In genomic region chr2:113390133-113390849, GRCh38 we compare ENCODE assay signal across 8 cellular contexts. TPM values are rescaled to one million over a fixed set of nuclear protein-coding genes. Genes with fewer than 3 reads are reported as not detected.
DNase-seq lines count a peak whose midpoint lies in the region; ATAC-seq and TF ChIP-seq lines count a peak whose summit lies in the region.

No MANE protein-coding gene starts in this region.

- TF ChIP-seq CTCF in chondrocyte (IDR thresholded peaks at IDR 0.05) (peak; percentile 100), lower lobe of right lung (IDR thresholded peaks at IDR 0.05) (peak; percentile 76)

- no peaks in the 10 kb centered on the region for H3K9me3 Mint-ChIP-seq in activated CD8-positive, alpha-beta memory T cell treated with anti-CD3 and anti-CD28 coated beads, Interleukin-2, amount 10 ng/mL, durations not matched to agents 7 days and 5 days (ENCODE audit: low read depth)
- no peaks in the 10 kb centered on the region for H3K9me3 Mint-ChIP-seq in T-helper 1 cell treated with Interleukin-12 subunit alpha and Interleukin-12 subunit beta and Interleukin-4 antibody, amounts not matched to agents 30 μg/mL and 1 μg/mL, for 36 hours
- H3K9me3 Mint-ChIP-seq in chondrocyte (ENCODE audit: low read depth), result no peaks in the 10 kb centered on the region

- H3K36me3 ChIP-seq in lower lobe of right lung, result no peaks in the 10 kb centered on the region

- peak overlapping the region; percentile 35 for H3K4me3 ChIP-seq in lower lobe of right lung

- peak overlapping the region; percentile 74 for H3K27ac Mint-ChIP-seq in activated CD8-positive, alpha-beta memory T cell treated with anti-CD3 and anti-CD28 coated beads, Interleukin-2, amount 10 ng/mL, durations not matched to agents 7 days and 5 days
- H3K27ac Mint-ChIP-seq in T-helper 1 cell treated with Interleukin-12 subunit alpha and Interleukin-12 subunit beta and Interleukin-4 antibody, amounts not matched to agents 30 μg/mL and 1 μg/mL, for 36 hours, result peak overlapping the region; percentile 74
- peak overlapping the region; percentile 45 for H3K27ac Mint-ChIP-seq in chondrocyte (ENCODE audit: unreplicated experiment)

- peak; percentile 74 for DNase-seq in activated CD8-positive, alpha-beta memory T cell treated with anti-CD3 and anti-CD28 coated beads, Interleukin-2, amount 10 ng/mL, durations not matched to agents 7 days and 5 days
- DNase-seq in activated CD8-positive, alpha-beta memory T cell treated with anti-CD3 and anti-CD28 coated beads, Interleukin-2, amount 50 U/mL, for 48 hours, result no peak
- DNase-seq in chondrocyte (ENCODE audit: low spot score) (no peak), lower lobe of right lung (no peak), HPDE6-E6E7 (ENCODE audit: extremely low spot score) (no peak)
- peak; percentile 43 for DNase-seq in stimulated activated CD8-positive, alpha-beta memory T cell treated with anti-CD3 and anti-CD28 coated beads, Interleukin-12 subunit alpha, Interleukin-12 subunit beta, amount 100 ng/mL, for 1 hour (ENCODE audit: low read depth)

- H3K27me3 ChIP-seq in lower lobe of right lung (ENCODE audit: low read depth), result no peaks in the 10 kb centered on the region

- H3K4me3 Mint-ChIP-seq in activated CD8-positive, alpha-beta memory T cell treated with anti-CD3 and anti-CD28 coated beads, Interleukin-2, amount 10 ng/mL, durations not matched to agents 7 days and 5 days, result peak overlapping the region; percentile 62
- peak overlapping the region; percentile 63 for H3K4me3 Mint-ChIP-seq in T-helper 1 cell treated with Interleukin-12 subunit alpha and Interleukin-12 subunit beta and Interleukin-4 antibody, amounts not matched to agents 30 μg/mL and 1 μg/mL, for 36 hours
- peak overlapping the region; percentile 33 for H3K4me3 Mint-ChIP-seq in chondrocyte (ENCODE audit: unreplicated experiment)

- peaks cover 26% of the 10 kb centered on the region for H3K27me3 Mint-ChIP-seq in activated CD8-positive, alpha-beta memory T cell treated with anti-CD3 and anti-CD28 coated beads, Interleukin-2, amount 10 ng/mL, durations not matched to agents 7 days and 5 days
- peaks cover 31% of the 10 kb centered on the region for H3K27me3 Mint-ChIP-seq in T-helper 1 cell treated with Interleukin-12 subunit alpha and Interleukin-12 subunit beta and Interleukin-4 antibody, amounts not matched to agents 30 μg/mL and 1 μg/mL, for 36 hours (ENCODE audit: low read depth)
- H3K27me3 Mint-ChIP-seq in chondrocyte (ENCODE audit: low read depth), result peaks cover 12% of the 10 kb centered on the region

- H3K36me3 Mint-ChIP-seq in activated CD8-positive, alpha-beta memory T cell treated with anti-CD3 and anti-CD28 coated beads, Interleukin-2, amount 10 ng/mL, durations not matched to agents 7 days and 5 days, result no peaks in the 10 kb centered on the region
- peaks cover 1% of the 10 kb centered on the region for H3K36me3 Mint-ChIP-seq in T-helper 1 cell treated with Interleukin-12 subunit alpha and Interleukin-12 subunit beta and Interleukin-4 antibody, amounts not matched to agents 30 μg/mL and 1 μg/mL, for 36 hours (ENCODE audit: low read depth)
- no peaks in the 10 kb centered on the region for H3K36me3 Mint-ChIP-seq in chondrocyte (ENCODE audit: low read depth)

- H3K4me1 ChIP-seq in lower lobe of right lung, result peaks cover 4% of the 10 kb centered on the region

- H3K4me1 Mint-ChIP-seq in activated CD8-positive, alpha-beta memory T cell treated with anti-CD3 and anti-CD28 coated beads, Interleukin-2, amount 10 ng/mL, durations not matched to agents 7 days and 5 days, result peaks cover 13% of the 10 kb centered on the region
- H3K4me1 Mint-ChIP-seq in T-helper 1 cell treated with Interleukin-12 subunit alpha and Interleukin-12 subunit beta and Interleukin-4 antibody, amounts not matched to agents 30 μg/mL and 1 μg/mL, for 36 hours (ENCODE audit: low read depth), result peaks cover 10% of the 10 kb centered on the region
- peaks cover 4% of the 10 kb centered on the region for H3K4me1 Mint-ChIP-seq in chondrocyte (ENCODE audit: low read depth)

- ATAC-seq in activated CD8-positive, alpha-beta memory T cell treated with anti-CD3 and anti-CD28 coated beads, Interleukin-2, amount 10 ng/mL, durations not matched to agents 7 days and 5 days, result peak; percentile 92
- ATAC-seq in HG03064 (IDR thresholded peaks at IDR 0.05; ENCODE audit: low read depth, unreplicated experiment) (peak; percentile 81), lower lobe of right lung (peak; percentile 91 to 96)

- intact Hi-C loops in lower lobe of right lung (cut with DNase I), result no loop called here

- CTCF ChIA-PET in activated CD8-positive, alpha-beta memory T cell treated with anti-CD3 and anti-CD28 coated beads, Interleukin-2, amount 10 ng/mL, durations not matched to agents 7 days and 5 days (lab: Charles Lee), result interaction anchor here (0.7 to 3.7 kb wide), 42 partner anchors 9 to 315 kb away, joined by 3 to 52 read pairs (median 5); partner anchors contain the start of gene PAX8

- peak overlapping the region; percentile 44 for H3K27ac ChIP-seq in lower lobe of right lung

- H3K9me3 ChIP-seq in lower lobe of right lung, result no peaks in the 10 kb centered on the region

RNA-seq across cellular contexts. Expression of gene ZNG1B, which starts 47.2 kb away (rescaled TPM):
- total RNA-seq in activated CD8-positive, alpha-beta memory T cell treated with anti-CD3 and anti-CD28 coated beads, Interleukin-2, amount 10 ng/mL, durations not matched to agents 7 days and 5 days, result 10 to 100 TPM; 45.9 to 53.8 TPM
- 27.9 to 36.1 TPM (median 29.9 TPM) in 3 replicates for total RNA-seq in chondrocyte
- total RNA-seq in lower lobe of right lung, result 32.0 TPM

Comparison
In these comparisons a context has a peak if more than half of its experiments do, and no peak if none do; other contexts are left out.
1. DNase-seq: peak in activated CD8-positive, alpha-beta memory T cell treated with anti-CD3 and anti-CD28 coated beads, Interleukin-2, amount 10 ng/mL, durations not matched to agents 7 days and 5 days (single experiment) and stimulated activated CD8-positive, alpha-beta memory T cell treated with anti-CD3 and anti-CD28 coated beads, Interleukin-12 subunit alpha, Interleukin-12 subunit beta, amount 100 ng/mL, for 1 hour (single experiment); none in activated CD8-positive, alpha-beta memory T cell treated with anti-CD3 and anti-CD28 coated beads, Interleukin-2, amount 50 U/mL, for 48 hours (single experiment), chondrocyte (single experiment), lower lobe of right lung (single experiment) and HPDE6-E6E7 (single experiment).
2. Peak in every context shown above with its lines, with median percentiles within 50 percentile points of each other: ATAC-seq, H3K27ac Mint-ChIP-seq and H3K4me3 Mint-ChIP-seq.